In the genomic region with DNA sequence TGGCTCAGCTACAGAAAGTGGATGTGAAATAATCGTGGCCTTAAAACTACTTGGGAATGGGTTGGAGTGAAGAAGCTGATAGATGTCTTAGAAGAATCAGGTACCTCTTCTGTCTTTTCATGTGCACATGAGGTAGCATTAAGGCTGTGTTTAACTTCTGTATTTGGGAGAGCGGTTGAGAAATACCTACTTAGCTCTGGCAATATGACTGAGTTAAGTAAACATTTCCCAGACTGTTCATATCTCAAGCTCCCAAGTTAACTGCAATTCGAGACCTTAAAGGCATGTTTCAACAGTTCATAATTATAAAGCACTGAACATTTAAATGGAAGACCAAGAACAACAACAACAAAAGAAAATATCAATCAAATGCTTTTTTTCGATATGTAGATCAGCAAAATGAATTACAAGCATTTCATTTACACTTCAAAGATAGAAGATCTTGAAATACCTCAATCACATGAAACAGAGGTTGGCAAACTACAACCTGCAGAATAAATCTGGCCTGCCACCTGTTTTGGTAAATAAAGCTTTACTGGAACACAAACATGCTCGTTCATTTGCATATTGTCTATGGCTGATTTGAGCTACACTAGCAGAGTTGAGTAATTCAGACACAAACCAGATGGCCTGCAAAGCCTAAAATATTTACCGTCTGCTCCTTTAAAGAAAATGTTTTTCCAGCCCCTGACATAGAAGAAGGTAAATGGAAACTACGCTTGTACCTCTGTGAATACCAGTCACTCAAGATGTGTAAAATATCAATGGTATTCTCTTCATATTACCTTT, we compare ENCODE assay signal across 1 cellular context.
TF ChIP-seq lines count a peak whose summit lies in the region.

No MANE protein-coding gene starts in this region.

TF ChIP-seq in GM23338, 12 proteins besides CTCF, POLR2A, EP300 and RAD21:
- TF ChIP-seq, protein P1, sequence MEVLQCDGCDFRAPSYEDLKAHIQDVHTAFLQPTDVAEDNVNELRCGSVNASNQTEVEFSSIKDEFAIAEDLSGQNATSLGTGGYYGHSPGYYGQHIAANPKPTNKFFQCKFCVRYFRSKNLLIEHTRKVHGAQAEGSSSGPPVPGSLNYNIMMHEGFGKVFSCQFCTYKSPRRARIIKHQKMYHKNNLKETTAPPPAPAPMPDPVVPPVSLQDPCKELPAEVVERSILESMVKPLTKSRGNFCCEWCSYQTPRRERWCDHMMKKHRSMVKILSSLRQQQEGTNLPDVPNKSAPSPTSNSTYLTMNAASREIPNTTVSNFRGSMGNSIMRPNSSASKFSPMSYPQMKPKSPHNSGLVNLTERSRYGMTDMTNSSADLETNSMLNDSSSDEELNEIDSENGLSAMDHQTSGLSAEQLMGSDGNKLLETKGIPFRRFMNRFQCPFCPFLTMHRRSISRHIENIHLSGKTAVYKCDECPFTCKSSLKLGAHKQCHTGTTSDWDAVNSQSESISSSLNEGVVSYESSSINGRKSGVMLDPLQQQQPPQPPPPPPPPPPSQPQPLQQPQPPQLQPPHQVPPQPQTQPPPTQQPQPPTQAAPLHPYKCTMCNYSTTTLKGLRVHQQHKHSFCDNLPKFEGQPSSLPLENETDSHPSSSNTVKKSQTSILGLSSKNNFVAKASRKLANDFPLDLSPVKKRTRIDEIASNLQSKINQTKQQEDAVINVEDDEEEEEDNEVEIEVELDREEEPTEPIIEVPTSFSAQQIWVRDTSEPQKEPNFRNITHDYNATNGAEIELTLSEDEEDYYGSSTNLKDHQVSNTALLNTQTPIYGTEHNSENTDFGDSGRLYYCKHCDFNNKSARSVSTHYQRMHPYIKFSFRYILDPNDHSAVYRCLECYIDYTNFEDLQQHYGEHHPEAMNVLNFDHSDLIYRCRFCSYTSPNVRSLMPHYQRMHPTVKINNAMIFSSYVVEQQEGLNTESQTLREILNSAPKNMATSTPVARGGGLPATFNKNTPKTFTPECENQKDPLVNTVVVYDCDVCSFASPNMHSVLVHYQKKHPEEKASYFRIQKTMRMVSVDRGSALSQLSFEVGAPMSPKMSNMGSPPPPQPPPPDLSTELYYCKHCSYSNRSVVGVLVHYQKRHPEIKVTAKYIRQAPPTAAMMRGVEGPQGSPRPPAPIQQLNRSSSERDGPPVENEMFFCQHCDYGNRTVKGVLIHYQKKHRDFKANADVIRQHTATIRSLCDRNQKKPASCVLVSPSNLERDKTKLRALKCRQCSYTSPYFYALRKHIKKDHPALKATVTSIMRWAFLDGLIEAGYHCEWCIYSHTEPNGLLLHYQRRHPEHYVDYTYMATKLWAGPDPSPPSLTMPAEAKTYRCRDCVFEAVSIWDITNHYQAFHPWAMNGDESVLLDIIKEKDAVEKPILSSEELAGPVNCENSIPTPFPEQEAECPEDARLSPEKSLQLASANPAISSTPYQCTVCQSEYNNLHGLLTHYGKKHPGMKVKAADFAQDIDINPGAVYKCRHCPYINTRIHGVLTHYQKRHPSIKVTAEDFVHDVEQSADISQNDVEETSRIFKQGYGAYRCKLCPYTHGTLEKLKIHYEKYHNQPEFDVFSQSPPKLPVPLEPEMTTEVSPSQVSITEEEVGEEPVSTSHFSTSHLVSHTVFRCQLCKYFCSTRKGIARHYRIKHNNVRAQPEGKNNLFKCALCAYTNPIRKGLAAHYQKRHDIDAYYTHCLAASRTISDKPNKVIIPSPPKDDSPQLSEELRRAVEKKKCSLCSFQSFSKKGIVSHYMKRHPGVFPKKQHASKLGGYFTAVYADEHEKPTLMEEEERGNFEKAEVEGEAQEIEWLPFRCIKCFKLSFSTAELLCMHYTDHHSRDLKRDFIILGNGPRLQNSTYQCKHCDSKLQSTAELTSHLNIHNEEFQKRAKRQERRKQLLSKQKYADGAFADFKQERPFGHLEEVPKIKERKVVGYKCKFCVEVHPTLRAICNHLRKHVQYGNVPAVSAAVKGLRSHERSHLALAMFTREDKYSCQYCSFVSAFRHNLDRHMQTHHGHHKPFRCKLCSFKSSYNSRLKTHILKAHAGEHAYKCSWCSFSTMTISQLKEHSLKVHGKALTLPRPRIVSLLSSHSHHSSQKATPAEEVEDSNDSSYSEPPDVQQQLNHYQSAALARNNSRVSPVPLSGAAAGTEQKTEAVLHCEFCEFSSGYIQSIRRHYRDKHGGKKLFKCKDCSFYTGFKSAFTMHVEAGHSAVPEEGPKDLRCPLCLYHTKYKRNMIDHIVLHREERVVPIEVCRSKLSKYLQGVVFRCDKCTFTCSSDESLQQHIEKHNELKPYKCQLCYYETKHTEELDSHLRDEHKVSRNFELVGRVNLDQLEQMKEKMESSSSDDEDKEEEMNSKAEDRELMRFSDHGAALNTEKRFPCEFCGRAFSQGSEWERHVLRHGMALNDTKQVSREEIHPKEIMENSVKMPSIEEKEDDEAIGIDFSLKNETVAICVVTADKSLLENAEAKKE (CRISPR knock-in tag; IDR thresholded peaks at IDR 0.05) = no peak
- TF ChIP-seq ZNF114 (CRISPR knock-in tag; IDR thresholded peaks at IDR 0.05) (no peak), POLR2AphosphoS5 (IDR thresholded peaks at IDR 0.05; ENCODE audit: low read depth) (no peak), STAT1 (IDR thresholded peaks at IDR 0.05; ENCODE audit: unreplicated experiment) (no peak)
- TF ChIP-seq, protein P2, sequence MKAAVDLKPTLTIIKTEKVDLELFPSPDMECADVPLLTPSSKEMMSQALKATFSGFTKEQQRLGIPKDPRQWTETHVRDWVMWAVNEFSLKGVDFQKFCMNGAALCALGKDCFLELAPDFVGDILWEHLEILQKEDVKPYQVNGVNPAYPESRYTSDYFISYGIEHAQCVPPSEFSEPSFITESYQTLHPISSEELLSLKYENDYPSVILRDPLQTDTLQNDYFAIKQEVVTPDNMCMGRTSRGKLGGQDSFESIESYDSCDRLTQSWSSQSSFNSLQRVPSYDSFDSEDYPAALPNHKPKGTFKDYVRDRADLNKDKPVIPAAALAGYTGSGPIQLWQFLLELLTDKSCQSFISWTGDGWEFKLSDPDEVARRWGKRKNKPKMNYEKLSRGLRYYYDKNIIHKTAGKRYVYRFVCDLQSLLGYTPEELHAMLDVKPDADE (IDR thresholded peaks at IDR 0.05) = no peak
TF ChIP-seq in GM23338: peak in this region for 0.
